In the genomic region with DNA sequence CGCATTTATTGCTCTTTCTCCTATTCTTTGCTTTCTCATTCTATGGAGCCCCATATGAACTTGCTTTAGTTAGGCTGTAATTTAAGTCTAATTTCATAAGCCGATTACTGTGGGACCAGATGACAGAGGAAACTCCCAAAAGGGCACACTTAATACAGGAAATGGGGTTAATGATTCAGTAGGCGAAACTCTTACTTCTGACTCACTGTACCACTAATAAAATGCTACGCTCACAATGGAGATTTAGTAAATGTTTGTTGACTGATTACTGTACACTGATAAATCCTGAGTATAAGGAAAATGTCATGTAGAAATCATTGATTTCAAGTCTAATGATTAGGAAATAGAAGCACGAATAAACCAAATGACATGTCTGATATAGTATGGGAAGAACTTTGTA, we compare ENCODE assay signal across 9 cellular contexts.
DNase-seq lines count a peak whose midpoint lies in the region; ATAC-seq and TF ChIP-seq lines count a peak whose summit lies in the region.
"Had no signal": no experiment of that assay in that cellular context is flagged by ENCODE, and none has a peak within 500 bp of the region (broad histone marks: within the 10 kb centered on the region; RNA-seq: fewer than 3 reads in every experiment).

No MANE protein-coding gene starts in this region.

- TF ChIP-seq CTCF in foreskin fibroblast (IDR thresholded peaks at IDR 0.05; ENCODE audit: low read depth, low read length), result no peak
- no peak for TF ChIP-seq CTCF in colonic mucosa (IDR thresholded peaks at IDR 0.05)
- no peak for TF ChIP-seq CTCF in ovary (IDR thresholded peaks at IDR 0.05)

- WGBS in ovary, 3 donors, result 83 to 89% (median 89%) methylated on average over 5 of the region's 5 CpGs

- H3K4me3 ChIP-seq in foreskin fibroblast (ENCODE audit: low read depth in 1 of 2, low read length in 2 of 2) (no peak overlapping the region), colonic mucosa (no peak overlapping the region), ovary (no peak overlapping the region)
- H3K4me3 ChIP-seq: gastroesophageal sphincter had no signal

- intact Hi-C loops in colonic mucosa (cut with DNase I), result no loop called here
- intact Hi-C loops in ovary (cut with DNase I), result no loop called here

- H3K27ac ChIP-seq in colonic mucosa, result no peak overlapping the region
- no peak overlapping the region for H3K27ac ChIP-seq in ovary
- H3K27ac ChIP-seq: gastroesophageal sphincter had no signal

- H3K27me3 ChIP-seq in colonic mucosa (no peaks in the 10 kb centered on the region), ovary (peaks cover 3% of the 10 kb centered on the region)
- H3K27me3 ChIP-seq: gastroesophageal sphincter had no signal

- peak; percentile 99 for ATAC-seq in GM21619 (IDR thresholded peaks at IDR 0.05; ENCODE audit: unreplicated experiment)
- ATAC-seq: gastroesophageal sphincter had no signal

- no peaks in the 10 kb centered on the region for H3K4me1 ChIP-seq in colonic mucosa
- H3K4me1 ChIP-seq in ovary (ENCODE audit: insufficient read depth), result no peaks in the 10 kb centered on the region
- H3K4me1 ChIP-seq: gastroesophageal sphincter had no signal

- DNase-seq in EL, result peak; percentile 87
- peak; percentile 43 for DNase-seq in HS-5 (ENCODE audit: low read depth)
- peak; percentile 69 to 83 for DNase-seq in foreskin fibroblast
- DNase-seq in colonic mucosa, result no peak
- no peak for DNase-seq in NCI-H748 treated with DMSO at 0.1 percent for 48 hours (lab: John Stamatoyannopoulos, UW)
- DNase-seq in ecto neural progenitor cell (ENCODE audit: low spot score), result no peak
- no peak for DNase-seq in ovary

- TF ChIP-seq POLR2A in ovary (IDR thresholded peaks at IDR 0.05), result no peak

- TF ChIP-seq EP300 in ovary (IDR thresholded peaks at IDR 0.05), result no peak

- no peak overlapping the region for H3K9ac ChIP-seq in colonic mucosa (ENCODE audit: low read depth in 2 of 2, low read length in 2 of 2)

- H3K36me3 ChIP-seq in colonic mucosa, result no peaks in the 10 kb centered on the region
- no peaks in the 10 kb centered on the region for H3K36me3 ChIP-seq in ovary
- H3K36me3 ChIP-seq: gastroesophageal sphincter had no signal

- no peaks in the 10 kb centered on the region for H3K9me3 ChIP-seq in colonic mucosa
- H3K9me3 ChIP-seq in ovary, result no peaks in the 10 kb centered on the region
- H3K9me3 ChIP-seq: gastroesophageal sphincter had no signal

Comparison
In these comparisons a context has a peak if more than half of its experiments do, and no peak if none do; other contexts are left out.
1. DNase-seq: peak in EL (single experiment), HS-5 (single experiment) and foreskin fibroblast (2 of 2); none in colonic mucosa (single experiment), NCI-H748 treated with DMSO at 0.1 percent for 48 hours (single experiment), ecto neural progenitor cell (single experiment) and ovary (0 of 5).